Comparison of ENCODE assay signal across 24 cellular contexts in genomic region chr15:90423920-90424319, GRCh38. TPM values are rescaled to one million over a fixed set of nuclear protein-coding genes. Genes with fewer than 3 reads are reported as not detected.
DNase-seq lines count a peak whose midpoint lies in the region; ATAC-seq, FAIRE-seq and TF ChIP-seq lines count a peak whose summit lies in the region.
"Had no signal": no experiment of that assay in that cellular context is flagged by ENCODE, and none has a peak within 500 bp of the region (broad histone marks: within the 10 kb centered on the region; RNA-seq: fewer than 3 reads in every experiment).

No MANE protein-coding gene starts in this region.

- H3K27ac ChIP-seq in HepG2 (ENCODE audit: extremely low read length, insufficient read depth, low read length): peak overlapping the region; percentile 4
- H3K27ac ChIP-seq in right lobe of liver: no peak overlapping the region
- peak overlapping the region; percentile 13 to 44 (median 41) for H3K27ac ChIP-seq in esophagus muscularis mucosa (replicated peaks in 1 of 4)
- no peak overlapping the region for H3K27ac ChIP-seq in parathyroid adenoma
- H3K27ac ChIP-seq: epithelial cell of prostate had no signal

- H3K36me3 ChIP-seq in HepG2 (replicated peaks in 1 of 2; ENCODE audit: control insufficient read depth in 1 of 2, insufficient read depth in 2 of 2, low read length in 2 of 2): no peaks in the 10 kb centered on the region
- H3K36me3 ChIP-seq in right lobe of liver: no peaks in the 10 kb centered on the region
- H3K36me3 ChIP-seq in esophagus muscularis mucosa: peaks cover 0 to 24% (median 15%) of the 10 kb centered on the region in 4 donors
- no peaks in the 10 kb centered on the region for H3K36me3 ChIP-seq in parathyroid adenoma (ENCODE audit: control insufficient read depth, insufficient read depth, low read length)

- TF ChIP-seq POLR2A in HepG2 (IDR thresholded peaks at IDR 0.05; ENCODE audit: insufficient read depth in 1 of 2, low read depth in 2 of 2, low read length in 2 of 2): no peak
- no peak for TF ChIP-seq POLR2A in right lobe of liver (IDR thresholded peaks at IDR 0.05)
- no peak for TF ChIP-seq POLR2A in esophagus muscularis mucosa (IDR thresholded peaks at IDR 0.05; ENCODE audit: low read depth)

- TF ChIP-seq CTCF in HepG2 (CRISPR knock-in tag; IDR thresholded peaks at IDR 0.05): no peak
- TF ChIP-seq CTCF in right lobe of liver (IDR thresholded peaks at IDR 0.05): no peak
- TF ChIP-seq CTCF in esophagus muscularis mucosa (IDR thresholded peaks at IDR 0.05): no peak
- TF ChIP-seq CTCF in parathyroid adenoma (IDR thresholded peaks at IDR 0.05): no peak

- H3K79me2 ChIP-seq in HepG2 (ENCODE audit: insufficient read depth, low read length) (peaks cover 2% of the 10 kb centered on the region), parathyroid adenoma (peaks cover 24% of the 10 kb centered on the region)

- H3K9me3 Mint-ChIP-seq in stimulated activated effector memory CD8-positive, alpha-beta T cell treated with anti-CD3 and anti-CD28 coated beads, Interleukin-12 subunit alpha, Interleukin-12 subunit beta, amount 100 ng/mL, for 72 hours: no peaks in the 10 kb centered on the region

- no peaks in the 10 kb centered on the region for H4K20me1 ChIP-seq in HepG2 (ENCODE audit: insufficient read depth, low read length)

- H2AFZ ChIP-seq in HepG2 (ENCODE audit: low read length) (no peak overlapping the region), parathyroid adenoma (no peak overlapping the region)

- FAIRE-seq in HepG2 (lab: Jason Lieb, UNC): no peak
- FAIRE-seq: GM12891, H1, islet of Langerhans, K562, small intestine, urothelium cell line had no signal

- intact Hi-C loops in HepG2 (cut with micrococcal nuclease; ENCODE audit: unreplicated experiment) (no loop called here), right lobe of liver (cut with DNase I) (no loop called here), esophagus muscularis mucosa (cut with DNase I) (no loop called here)

- no peak overlapping the region for H3K9ac ChIP-seq in HepG2 (ENCODE audit: insufficient read depth, low read depth, low read length)
- H3K9ac ChIP-seq in parathyroid adenoma: no peak overlapping the region

- POLR2A ChIA-PET in HepG2 (lab: Yijun Ruan, JAX): no interaction called here

- H3K4me1 ChIP-seq in HepG2 (ENCODE audit: insufficient read depth, low read length) (peaks cover 57% of the 10 kb centered on the region), right lobe of liver (peaks cover 0 to 14% (median 0%) of the 10 kb centered on the region in 4 donors), esophagus muscularis mucosa (peaks cover 68 to 78% (median 75%) of the 10 kb centered on the region in 4 donors), parathyroid adenoma (peaks cover 5% of the 10 kb centered on the region)

- WGBS in HepG2 (ENCODE audit: low lambda C conversion rate): 54% methylated on average over 4 of the region's 4 CpGs
- WGBS in right lobe of liver (ENCODE audit: insufficient coverage, low coverage, low lambda C conversion rate, missing lambda C conversion rate): 72% methylated on average over 4 of the region's 4 CpGs
- 37% methylated on average over 4 of the region's 4 CpGs for WGBS in esophagus muscularis mucosa

- TF ChIP-seq RAD21 in HepG2 (CRISPR knock-in tag; IDR thresholded peaks at IDR 0.05): no peak

- H3K27me3 ChIP-seq in HepG2 (ENCODE audit: control insufficient read depth in 1 of 2, insufficient read depth in 2 of 2, low read length in 2 of 2) (no peaks in the 10 kb centered on the region), right lobe of liver (no peaks in the 10 kb centered on the region), esophagus muscularis mucosa (no peaks in the 10 kb centered on the region), parathyroid adenoma (ENCODE audit: control insufficient read depth, insufficient read depth, low read length) (no peaks in the 10 kb centered on the region)

- CTCF ChIA-PET in HepG2 (lab: Yijun Ruan, JAX; ENCODE audit: low intra/inter-chr PET ratio, low total read pairs): no interaction called here

- no peak for DNase-seq in HepG2 (ENCODE audit: low spot score)
- no peak for DNase-seq in right lobe of liver
- no peak for DNase-seq in esophagus muscularis mucosa (ENCODE audit: extremely low spot score)
- DNase-seq in COLO829 (ENCODE audit: low spot score): no peak
- DNase-seq in effector CD4-positive, alpha-beta T cell: no peak
- no peak for DNase-seq in activated CD4-positive, alpha-beta T cell treated with anti-CD3 and anti-CD28 coated beads for 1 hour
- DNase-seq in stimulated activated effector memory CD8-positive, alpha-beta T cell treated with anti-CD3 and anti-CD28 coated beads, Interleukin-12 subunit alpha, Interleukin-12 subunit beta, amount 100 ng/mL, for 72 hours (ENCODE audit: low spot score in 2 of 2): no peak
- DNase-seq: ACHN; activated effector memory CD4-positive, alpha-beta T cell treated with anti-CD3 and anti-CD28 coated beads, Interleukin-2, amount 50 U/mL, for 16 hours; cortex of kidney; GDM1; glutamatergic neuron; midbrain; NCI-H1092 treated with DMSO at 0.1 percent for 48 hours; NCI-H774; small intestine had no signal

- H3K36me3 Mint-ChIP-seq in stimulated activated effector memory CD8-positive, alpha-beta T cell treated with anti-CD3 and anti-CD28 coated beads, Interleukin-12 subunit alpha, Interleukin-12 subunit beta, amount 100 ng/mL, for 72 hours: peaks cover 41% of the 10 kb centered on the region

- H3K9me3 ChIP-seq in HepG2 (ENCODE audit: low read length): no peaks in the 10 kb centered on the region
- no peaks in the 10 kb centered on the region for H3K9me3 ChIP-seq in right lobe of liver
- no peaks in the 10 kb centered on the region for H3K9me3 ChIP-seq in esophagus muscularis mucosa
- H3K9me3 ChIP-seq in parathyroid adenoma (ENCODE audit: control insufficient read depth, low read length): no peaks in the 10 kb centered on the region

- H3K4me3 Mint-ChIP-seq in stimulated activated effector memory CD8-positive, alpha-beta T cell treated with anti-CD3 and anti-CD28 coated beads, Interleukin-12 subunit alpha, Interleukin-12 subunit beta, amount 100 ng/mL, for 72 hours: no peak overlapping the region

- TF ChIP-seq EP300 in HepG2 (IDR thresholded peaks at IDR 0.05; ENCODE audit: low read depth in 2 of 2, low read length in 2 of 2) (no peak), HepG2 (CRISPR knock-in tag; IDR thresholded peaks at IDR 0.05; ENCODE audit: borderline replicate concordance) (no peak), esophagus muscularis mucosa (IDR thresholded peaks at IDR 0.05) (no peak)

- ATAC-seq in HepG2 (no peak), right lobe of liver (no peak)
- ATAC-seq in stimulated activated effector memory CD8-positive, alpha-beta T cell treated with anti-CD3 and anti-CD28 coated beads, Interleukin-12 subunit alpha, Interleukin-12 subunit beta, amount 100 ng/mL, for 72 hours: no peak
- ATAC-seq: K562, Panc1 had no signal

- no peak overlapping the region for H3K4me2 ChIP-seq in HepG2 (ENCODE audit: low read depth, low read length)
- H3K4me2 ChIP-seq in parathyroid adenoma (ENCODE audit: low read length): peak overlapping the region; percentile 21

- H3K4me3 ChIP-seq in HepG2 (replicated peaks in 1 of 3; ENCODE audit: insufficient read depth in 1 of 3, low read depth in 2 of 3, low read length in 3 of 3): no peak overlapping the region
- H3K4me3 ChIP-seq in right lobe of liver: no peak overlapping the region
- no peak overlapping the region for H3K4me3 ChIP-seq in esophagus muscularis mucosa
- no peak overlapping the region for H3K4me3 ChIP-seq in parathyroid adenoma (ENCODE audit: low read depth, low read length)
- H3K4me3 ChIP-seq: K562 had no signal

- no peak overlapping the region for H3K27ac Mint-ChIP-seq in stimulated activated effector memory CD8-positive, alpha-beta T cell treated with anti-CD3 and anti-CD28 coated beads, Interleukin-12 subunit alpha, Interleukin-12 subunit beta, amount 100 ng/mL, for 72 hours

- peaks cover 34% of the 10 kb centered on the region for H3K4me1 Mint-ChIP-seq in stimulated activated effector memory CD8-positive, alpha-beta T cell treated with anti-CD3 and anti-CD28 coated beads, Interleukin-12 subunit alpha, Interleukin-12 subunit beta, amount 100 ng/mL, for 72 hours

- in situ Hi-C loops in HepG2 (cut with HindIII; ENCODE audit: extremely low pct_ligation_motif_present, low pct_unique_long_range_greater_than_20kb): no loop called here

- BruUV-seq in HepG2 (replicated peaks; lab: Mats Ljungman, UMichigan): no TSS peak

TF ChIP-seq in HepG2, 621 proteins besides CTCF, POLR2A, EP300 and RAD21 (continues in another document):
- TF ChIP-seq FOSL2 (CRISPR knock-in tag; IDR thresholded peaks at IDR 0.05): no peak

RNA-seq across cellular contexts. Expression of gene IQGAP1, which starts 35.9 kb away (rescaled TPM):
- total RNA-seq in HepG2 (2016; rRNA removed; fragmentation: Illumina TruSeq; extraction: Trizol) (25.9 and 37.9 TPM in 2 replicates), right lobe of liver (10 to 100 TPM; 12.2 to 43.7 (median 26.3) TPM), esophagus muscularis mucosa (100 to 1,000 TPM; 212 to 293 (median 251) TPM)
- total RNA-seq in HepG2 (2016; cell fraction: cytosol; rRNA removed; fragmentation: Illumina TruSeq; extraction: Trizol; ENCODE audit: low read depth): 7.0 and 10.3 TPM in 2 replicates
- 24.2 and 39.8 TPM in 2 replicates for total RNA-seq in HepG2 (2016; cell fraction: insoluble cytoplasmic fraction; rRNA removed; fragmentation: Illumina TruSeq; extraction: Trizol)
- total RNA-seq in HepG2 (2016; cell fraction: membrane; rRNA removed; fragmentation: Illumina TruSeq; extraction: Trizol): 4.9 and 6.0 TPM in 2 replicates
- 45.8 and 61.3 TPM in 2 replicates for total RNA-seq in HepG2 (2016; cell fraction: nucleus; rRNA removed; fragmentation: Illumina TruSeq; extraction: Trizol)
- polyA plus RNA-seq in HepG2 (2011; rRNA removed): 22.5 and 29.5 TPM in 2 replicates
- polyA plus RNA-seq in HepG2 (2011; cell fraction: cytosol; rRNA removed): 6.9 and 8.8 TPM in 2 replicates
- polyA plus RNA-seq in HepG2 (2011; cell fraction: nucleus; rRNA removed): 43.0 and 44.1 TPM in 2 replicates
- polyA plus RNA-seq in HepG2 (2012): 19.9 and 21.7 TPM in 2 replicates
- polyA plus RNA-seq in HepG2 (2016; cell fraction: cytosol; fragmentation: Illumina TruSeq; extraction: Trizol; ENCODE audit: low read depth): 0.76 and 1.4 TPM in 2 replicates
- polyA plus RNA-seq in HepG2 (2016; cell fraction: insoluble cytoplasmic fraction; fragmentation: Illumina TruSeq; extraction: Trizol; ENCODE audit: low read depth): 26.8 and 29.0 TPM in 2 replicates
- polyA plus RNA-seq in HepG2 (2016; cell fraction: membrane; fragmentation: Illumina TruSeq; extraction: Trizol; ENCODE audit: low read depth): 2.5 and 4.1 TPM in 2 replicates
- 58.6 and 63.1 TPM in 2 replicates for polyA plus RNA-seq in HepG2 (2016; cell fraction: nucleus; fragmentation: Illumina TruSeq; extraction: Trizol; ENCODE audit: insufficient read depth, low read depth)
- polyA minus RNA-seq in HepG2 (2011; rRNA and poly(A)+ RNA removed; ENCODE audit: low replicate concordance): 43.9 and 274 TPM in 2 replicates
- 20.6 and 26.9 TPM in 2 replicates for polyA minus RNA-seq in HepG2 (2011; cell fraction: cytosol; rRNA and poly(A)+ RNA removed)
- polyA minus RNA-seq in HepG2 (2011; cell fraction: nucleus; rRNA and poly(A)+ RNA removed): 216 and 230 TPM in 2 replicates

Comparison
In these comparisons a context has a peak if more than half of its experiments do, and no peak if none do; other contexts are left out.
1. H3K27ac ChIP-seq: peak in HepG2 (single experiment) and esophagus muscularis mucosa (4 of 4); none in right lobe of liver (0 of 3) and parathyroid adenoma (single experiment).